8 cellular contexts compared by ENCODE assay signal in the genomic region with DNA sequence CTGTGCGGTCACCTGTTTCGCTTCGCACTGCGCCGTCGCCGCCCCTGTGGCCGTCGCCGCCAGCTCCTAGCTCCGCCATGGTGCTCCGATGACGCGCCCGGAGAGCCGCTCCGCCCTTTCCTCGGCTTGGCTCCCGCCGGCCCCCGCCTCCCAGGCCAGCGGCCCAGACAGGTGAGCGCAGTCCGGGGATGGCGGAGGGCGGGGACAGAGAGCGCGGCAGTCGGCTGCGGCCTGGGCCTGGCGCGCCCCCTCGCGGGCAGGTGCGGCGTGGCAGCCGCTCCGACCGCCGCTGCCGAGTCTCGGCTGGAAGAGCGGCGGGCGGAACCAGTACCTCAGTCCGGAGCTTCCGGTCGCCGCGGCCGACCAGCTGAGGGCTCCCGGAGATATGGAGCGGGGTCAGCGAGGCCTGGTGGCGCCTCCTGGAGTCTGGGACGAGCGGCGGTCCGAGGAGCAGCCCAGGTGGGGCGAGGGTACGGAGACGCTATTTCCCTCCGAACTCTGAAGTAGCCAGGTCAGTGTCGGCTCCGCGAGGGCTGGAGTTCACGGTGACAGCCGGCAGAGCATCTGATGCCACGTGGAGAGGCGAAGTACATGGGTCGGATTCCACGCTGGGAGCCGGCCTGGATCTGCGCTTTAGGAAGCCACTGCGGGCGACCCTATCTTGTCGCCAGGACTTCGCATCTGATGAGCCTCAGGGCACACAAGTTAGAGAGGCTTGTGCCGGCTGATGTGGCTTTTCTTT. TPM values are rescaled to one million over a fixed set of nuclear protein-coding genes. Genes with fewer than 3 reads are reported as not detected.
A peak's percentile ranks its signal among the peaks of the same experiment; 100 is the strongest.
DNase-seq lines count a peak whose midpoint lies in the region; ATAC-seq, FAIRE-seq and TF ChIP-seq lines count a peak whose summit lies in the region.

Gene MAP7 (minus strand): TSS at position 93 of the 742 bp plus-strand sequence. CDS start 14 bp downstream, at position 79.

- H3K23ac ChIP-seq in H1 (ENCODE audit: insufficient read length) = no peak within 1 kb of the TSS

- H4K91ac ChIP-seq in H1 (replicated peaks; ENCODE audit: insufficient read length, low read length) = peak within 1 kb of the TSS; percentile 1

- H3K27me3 ChIP-seq in H1 (replicated peaks in 1 of 4; ENCODE audit: control insufficient read depth in 3 of 4, extremely low read depth in 1 of 4, insufficient read depth in 3 of 4, low read length in 3 of 4) = peaks cover 0 to 14% (median 7%) of the 10 kb centered on the region in 4 experiments; a peak in 5 of 7 replicates

- no peaks in the 10 kb centered on the region for H4K20me1 ChIP-seq in H1 (replicated peaks in 1 of 2; ENCODE audit: control insufficient read depth in 1 of 2, insufficient read depth in 2 of 2, low read length in 2 of 2)

- no peak within 1 kb of the TSS for H2BK120ac ChIP-seq in H1 (replicated peaks; ENCODE audit: low read depth, low read length)

- H3K27ac ChIP-seq in H1 (ENCODE audit: low read depth, low read length) = peak within 1 kb of the TSS; percentile 68; the same call in 1 of the 2 replicates

- H2AFZ ChIP-seq in H1 (ENCODE audit: low read length) = peak within 1 kb of the TSS; percentile 84

- peak within 1 kb of the TSS; percentile 53; the same call in 1 of the 2 replicates for H2BK5ac ChIP-seq in H1 (ENCODE audit: low read depth, low read length)

- H3K4me1 ChIP-seq in H1 (replicated peaks in 1 of 4; ENCODE audit: control insufficient read depth in 3 of 4, insufficient read depth in 4 of 4, low read length in 3 of 4) = peaks cover 0 to 10% (median 1%) of the 10 kb centered on the region in 4 experiments; a peak in 5 of 7 replicates

- TF ChIP-seq POLR2A in H1 (IDR thresholded peaks at IDR 0.05; ENCODE audit: control extremely low read depth in 1 of 2, low read depth in 2 of 2, low read length in 2 of 2) = peak in 1 of 2 experiments; percentile 68; a peak in 2 of 3 replicates

- TF ChIP-seq EP300 in H1 (IDR thresholded peaks at IDR 0.05; ENCODE audit: borderline replicate concordance in 1 of 2, low read depth in 2 of 2, low read length in 2 of 2) = peak in 1 of 2 experiments; percentile 87; a peak in 2 of 3 replicates

- H3K79me2 ChIP-seq in H1 (ENCODE audit: control insufficient read depth in 1 of 2, insufficient read depth in 2 of 2, low read length in 2 of 2) = peaks cover 0 to 40% of the 10 kb centered on the region in 2 experiments; a peak in 2 of 4 replicates

- H3K79me1 ChIP-seq in H1 (ENCODE audit: low read depth, low read length) = no peaks in the 10 kb centered on the region

- peak within 1 kb of the TSS; percentile 82 to 88 for H3K4me2 ChIP-seq in H1 (ENCODE audit: insufficient read depth in 1 of 2, low read depth in 2 of 2, low read length in 2 of 2)

- H4K5ac ChIP-seq in H1 (ENCODE audit: insufficient read length, low read depth, low read length) = no peak within 1 kb of the TSS

- peak within 1 kb of the TSS; percentile 69 for H4K8ac ChIP-seq in H1 (ENCODE audit: extremely low read depth, insufficient read depth, low read length)

- H3K4ac ChIP-seq in H1 (replicated peaks; ENCODE audit: insufficient read length, low read depth, low read length) = no peak within 1 kb of the TSS

- H3K36me3 ChIP-seq in H1 (ENCODE audit: control insufficient read depth in 2 of 4, insufficient read depth in 4 of 4, low read length in 3 of 4) = no peaks in the 10 kb centered on the region

- peaks cover 13% of the 10 kb centered on the region for H3K23me2 ChIP-seq in H1 (ENCODE audit: low read depth, low read length)

- ATAC-seq in HG03025 (IDR thresholded peaks at IDR 0.05; ENCODE audit: low FRiP score, unreplicated experiment) = peak; percentile 89

- peak within 1 kb of the TSS; percentile 66 for H3K18ac ChIP-seq in H1 (ENCODE audit: extremely low read depth, low read length)

- H3K14ac ChIP-seq in H1 (ENCODE audit: insufficient read length) = no peak within 1 kb of the TSS

- no peak within 1 kb of the TSS; the same call in 1 of the 2 replicates for H2BK15ac ChIP-seq in H1 (ENCODE audit: low read length)

- H2AK5ac ChIP-seq in H1 (ENCODE audit: low read depth, low read length) = no peak within 1 kb of the TSS

- CTCF ChIA-PET in H1 (lab: Charles Lee; ENCODE audit: partially characterized antibody) = interaction anchor here (0.7 to 2.9 kb wide), 19 partner anchors 10 to 299 kb away, joined by 3 to 22 read pairs (median 3); partner anchors contain the start of gene BCLAF1

- WGBS in H1 (ENCODE audit: extremely low coverage in 1 of 2, insufficient coverage in 1 of 2, insufficient read length in 1 of 2, insufficient replicate concordance in 2 of 2, low coverage in 1 of 2, low lambda C conversion rate in 2 of 2, missing lambda C conversion rate in 1 of 2), 2 experiments = 2% methylated on average over 58 of the region's 79 CpGs; no CpG with 5 or more reads in 1 of the 2 experiments

- TF ChIP-seq CTCF in H1 (IDR thresholded peaks at IDR 0.05; ENCODE audit: control extremely low read depth in 1 of 3, insufficient read depth in 1 of 3, low read depth in 1 of 3, low read length in 3 of 3) = peak; percentile 56 to 83 (median 74)

- H3K56ac ChIP-seq in H1 (replicated peaks; ENCODE audit: insufficient read length, low read depth, low read length) = peak within 1 kb of the TSS; percentile 59

- FAIRE-seq in H1 (lab: Jason Lieb, UNC) = no peak

- POLR2A ChIA-PET in H1 (lab: Charles Lee; ENCODE audit: partially characterized antibody) = interaction anchor here (1.0 to 2.8 kb wide), 6 partner anchors 49 to 300 kb away, joined by 3 to 21 read pairs (median 4); partner anchors contain the start of genes BCLAF1 and MTFR2

- peak within 1 kb of the TSS; percentile 66 to 87 (median 72); a peak in 6 of 7 replicates for H3K9ac ChIP-seq in H1 (replicated peaks in 1 of 4; ENCODE audit: extremely low read depth in 1 of 4, low read depth in 3 of 4, low read length in 3 of 4)

- H2BK12ac ChIP-seq in H1 (ENCODE audit: low read depth, low read length) = no peak within 1 kb of the TSS

- H3K9me3 ChIP-seq in H1 (ENCODE audit: insufficient read depth in 2 of 2, low read depth in 1 of 2, low read length in 1 of 2) = no peaks in the 10 kb centered on the region

- peak; percentile 75 to 83 for TF ChIP-seq RAD21 in H1 (IDR thresholded peaks at IDR 0.05 in 1 of 2, conservative IDR thresholded peaks at IDR 0.05 in 1 of 2; ENCODE audit: low read depth in 2 of 2, low read length in 2 of 2)

- H3K4me3 ChIP-seq in H1 (ENCODE audit: extremely low read depth in 1 of 4, insufficient read depth in 2 of 4, low read depth in 3 of 4, low read length in 4 of 4) = peak within 1 kb of the TSS; percentile 68 to 99 (median 83)

- H2BK20ac ChIP-seq in H1 (ENCODE audit: low read length) = no peak within 1 kb of the TSS

- DNase-seq in NOMO-1 (lab: John Stamatoyannopoulos, UW; ENCODE audit: unreplicated experiment in 2 of 2) (peak; percentile 34 to 40), NOMO-1 treated with DMSO at 0.1 percent for 48 hours (lab: John Stamatoyannopoulos, UW; ENCODE audit: unreplicated experiment) (no peak), NCI-H510A (lab: John Stamatoyannopoulos, UW) (peak; percentile 86), H1 (ENCODE audit: low read depth in 1 of 2, low spot score in 2 of 2) (peak; percentile 81 to 94), midbrain (lab: John Stamatoyannopoulos, UW) (peak; percentile 41)
- peak; percentile 16 to 42 for DNase-seq in activated CD8-positive, alpha-beta memory T cell treated with anti-CD3 and anti-CD28 coated beads for 1 hour (ENCODE audit: extremely low read depth in 1 of 2, low read depth in 1 of 2)
- DNase-seq in stimulated activated CD8-positive, alpha-beta memory T cell treated with anti-CD3 and anti-CD28 coated beads, Interleukin-4, amount 100 ng/mL, for 24 hours (ENCODE audit: low read depth) = peak; percentile 35

TF ChIP-seq in H1, 55 proteins besides CTCF, POLR2A, EP300 and RAD21 (continues in another document):
- peak; percentile 69 for TF ChIP-seq TAF7 (optimal IDR thresholded peaks at IDR 0.05; ENCODE audit: borderline replicate concordance, low read depth, low read length)
- TF ChIP-seq EGR1 (IDR thresholded peaks at IDR 0.05; ENCODE audit: borderline replicate concordance, low read depth, low read length) = no peak
- no peak for TF ChIP-seq GTF2F1 (IDR thresholded peaks at IDR 0.05; ENCODE audit: borderline replicate concordance, low read depth, low read length)
- TF ChIP-seq CTBP2 (IDR thresholded peaks at IDR 0.05; ENCODE audit: borderline replicate concordance, insufficient read depth, insufficient read length, low read length) = peak; percentile 23
- peak; percentile 80 for TF ChIP-seq CREB1 (IDR thresholded peaks at IDR 0.05)
- no peak for TF ChIP-seq RFX5 (IDR thresholded peaks at IDR 0.05; ENCODE audit: borderline replicate concordance, low read depth, low read length)
- peak; percentile 31; the same call in 1 of the 2 replicates for TF ChIP-seq SP4 (IDR thresholded peaks at IDR 0.05; ENCODE audit: low read length)
- TF ChIP-seq NRF1 (IDR thresholded peaks at IDR 0.05; ENCODE audit: low read depth, low read length) = no peak
- no peak for TF ChIP-seq RNF2 (IDR thresholded peaks at IDR 0.05; ENCODE audit: borderline replicate concordance, low read depth, low read length, missing control alignments, poor library complexity, severe bottlenecking)
- peak; percentile 94 for TF ChIP-seq ASH2L (IDR thresholded peaks at IDR 0.05; ENCODE audit: low read length)
- TF ChIP-seq ZNF274 (IDR thresholded peaks at IDR 0.05; ENCODE audit: borderline replicate concordance, extremely low read depth, low read length) = no peak
- no peak for TF ChIP-seq CBX5 (IDR thresholded peaks at IDR 0.05; ENCODE audit: low read depth, low read length)
- no peak for TF ChIP-seq SIRT6 (IDR thresholded peaks at IDR 0.05; ENCODE audit: low read length)
- no peak for TF ChIP-seq POU5F1 (IDR thresholded peaks at IDR 0.05; ENCODE audit: low read depth, low read length)
- TF ChIP-seq SIX5 (IDR thresholded peaks at IDR 0.05; ENCODE audit: low read depth, low read length) = no peak
- no peak for TF ChIP-seq BRCA1 (IDR thresholded peaks at IDR 0.05; ENCODE audit: low read depth, low read length)

RNA-seq across cellular contexts. Expression of gene MAP7, which starts in this region (rescaled TPM):
- 66.9 and 67.0 TPM in 2 replicates for total RNA-seq in H1 (2021; fragmentation: NEBNext Ultra II Directional; extraction: Animal tissue kit (Norgen Biotek cat#: 25700))
- 13.5 and 15.0 TPM in 2 replicates for polyA plus RNA-seq in H1 (2011; rRNA removed)
- polyA plus RNA-seq in H1 (2011; cell fraction: cytosol; rRNA removed) = 20.4 TPM
- 32.0 TPM for polyA plus RNA-seq in H1 (2011; cell fraction: nucleus; rRNA removed)
- 41.9 to 51.0 TPM (median 46.3 TPM) in 4 replicates for polyA plus RNA-seq in H1 (2012, experiment 1 of 2)
- polyA plus RNA-seq in H1 (2012, experiment 2 of 2) = 6.3 TPM
- 52.7 TPM for polyA plus RNA-seq in H1 (2013, experiment 1 of 2)
- 52.0 TPM for polyA plus RNA-seq in H1 (2013, experiment 2 of 2)
- 17.3 and 17.8 TPM in 2 replicates for polyA minus RNA-seq in H1 (2011; rRNA and poly(A)+ RNA removed)
- 17.9 TPM for polyA minus RNA-seq in H1 (2011; cell fraction: cytosol; rRNA and poly(A)+ RNA removed)
- 25.5 TPM for polyA minus RNA-seq in H1 (2011; cell fraction: nucleus; rRNA and poly(A)+ RNA removed)
